In the genomic region with DNA sequence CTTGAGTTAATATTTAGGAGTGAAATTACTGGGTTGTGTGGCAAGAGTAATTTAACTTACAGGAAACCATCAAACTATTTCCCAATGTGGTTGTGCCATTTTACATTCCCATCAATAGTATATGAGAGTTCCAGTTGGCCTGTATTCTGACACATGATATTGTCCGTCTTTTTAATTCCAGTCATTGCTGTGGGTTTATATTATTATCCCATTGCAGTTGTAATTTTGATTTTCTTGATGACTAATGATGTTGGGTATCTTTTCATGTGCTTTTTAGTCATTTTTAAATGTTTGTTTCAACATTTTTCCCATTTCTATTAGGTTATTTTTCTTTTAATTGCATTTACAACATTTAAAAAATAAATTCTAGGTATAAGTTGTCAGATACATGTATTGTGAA, we compare ENCODE assay signal across 19 cellular contexts.
A peak's percentile ranks its signal among the peaks of the same experiment; 100 is the strongest.
DNase-seq lines count a peak whose midpoint lies in the region.
"Had no signal": no experiment of that assay in that cellular context is flagged by ENCODE, and none has a peak within 500 bp of the region (broad histone marks: within the 10 kb centered on the region; RNA-seq: fewer than 3 reads in every experiment).

No MANE protein-coding gene starts in this region.

- no peaks in the 10 kb centered on the region for H3K27me3 ChIP-seq in SJSA1 (replicated peaks)
- H3K27me3 ChIP-seq: esophagus muscularis mucosa had no signal

- no peaks in the 10 kb centered on the region for H3K9me3 ChIP-seq in SJSA1 (replicated peaks)
- H3K9me3 ChIP-seq: thoracic aorta had no signal

- H3K27ac ChIP-seq in SJSA1 = peak overlapping the region; percentile 96
- H3K27ac ChIP-seq: esophagus muscularis mucosa, thoracic aorta, VCaP had no signal

- DNase-seq in GM04504 (ENCODE audit: low read depth) = peak; percentile 65
- DNase-seq in SJSA1 (ENCODE audit: low read depth in 1 of 2, low spot score in 2 of 2) = peak in 1 of 2 experiments; percentile 25
- DNase-seq in fibroblast of gingiva (ENCODE audit: low read depth) = peak; percentile 97
- peak; percentile 86 for DNase-seq in stromal cell of bone marrow (ENCODE audit: low read depth)
- no peak for DNase-seq in NCI-H510A treated with DMSO at 0.1 percent for 48 hours (lab: John Stamatoyannopoulos, UW)
- DNase-seq in HPDE6-E6E7 (ENCODE audit: extremely low spot score) = no peak
- no peak for DNase-seq in NCI-H2029 treated with DMSO at 0.1 percent for 48 hours (lab: John Stamatoyannopoulos, UW)
- DNase-seq: activated CD4-positive, alpha-beta T cell treated with anti-CD3 and anti-CD28 coated beads, Interleukin-2, amount 50 U/mL, for 48 hours; activated naive CD4-positive, alpha-beta T cell treated with anti-CD3 and anti-CD28 coated beads, Interleukin-2, amount 50 U/mL, for 16 hours; activated T-cell treated with anti-CD3 and anti-CD28 coated beads for 4 hours; CD4-positive, CD25-positive, alpha-beta regulatory T cell; hypothalamus; mesendoderm; NCI-H1930; nephron progenitor cell; T-helper 1 cell had no signal

- no peak overlapping the region for H3K4me3 ChIP-seq in SJSA1
- H3K4me3 ChIP-seq: esophagus muscularis mucosa, thoracic aorta had no signal

- H3K36me3 ChIP-seq in SJSA1 = no peaks in the 10 kb centered on the region
- H3K36me3 ChIP-seq: esophagus muscularis mucosa, thoracic aorta had no signal

- H3K4me1 ChIP-seq in SJSA1 (replicated peaks) = peaks cover 53% of the 10 kb centered on the region

Comparison
In these comparisons a context has a peak if more than half of its experiments do, and no peak if none do; other contexts are left out.
1. DNase-seq: peak in GM04504 (single experiment), fibroblast of gingiva (single experiment) and stromal cell of bone marrow (single experiment); none in NCI-H510A treated with DMSO at 0.1 percent for 48 hours (single experiment), HPDE6-E6E7 (single experiment) and NCI-H2029 treated with DMSO at 0.1 percent for 48 hours (single experiment).